In the genomic region with DNA sequence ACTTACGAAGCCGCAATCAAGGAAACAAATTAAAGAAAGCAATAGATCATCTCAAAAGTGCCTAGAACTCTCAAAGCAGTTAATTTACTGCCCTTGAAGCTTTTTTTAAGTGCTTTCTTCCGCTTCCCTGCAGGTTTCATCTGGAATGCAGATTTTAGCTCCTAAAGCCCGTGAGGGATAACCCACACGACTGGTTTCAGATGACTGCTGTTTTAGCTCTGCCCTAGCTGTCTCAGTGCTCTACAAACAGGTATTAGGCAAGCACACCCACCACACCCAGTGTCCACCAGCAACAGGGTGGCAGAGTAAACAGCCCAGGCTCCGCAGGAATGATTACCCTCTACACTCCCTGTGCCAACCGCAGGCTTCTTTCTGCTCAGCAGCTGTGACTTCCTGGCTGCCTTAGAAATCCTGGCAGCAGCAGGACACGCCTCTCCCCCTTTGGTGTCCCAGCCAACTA, we compare ENCODE assay signal across 8 cellular contexts.
DNase-seq lines count a peak whose midpoint lies in the region; ATAC-seq and TF ChIP-seq lines count a peak whose summit lies in the region.

No MANE protein-coding gene starts in this region.

- no peaks in the 10 kb centered on the region for H3K36me3 ChIP-seq in esophagus (ENCODE audit: control insufficient read depth in 2 of 2, insufficient read depth in 2 of 2, low read length in 1 of 2)
- no peaks in the 10 kb centered on the region for H3K36me3 ChIP-seq in osteoblast (ENCODE audit: insufficient read depth, low read length)

- WGBS in esophagus, 2 donors, result 30 to 31% methylated on average over 8 of the region's 8 CpGs

- H3K4me1 Mint-ChIP-seq in progenitor cell of endocrine pancreas (ENCODE audit: low read depth), result peaks cover 24% of the 10 kb centered on the region

- TF ChIP-seq CTCF in osteoblast (IDR thresholded peaks at IDR 0.05; ENCODE audit: extremely low read depth, low read depth, low read length) (no peak), progenitor cell of endocrine pancreas (IDR thresholded peaks at IDR 0.05; ENCODE audit: unreplicated experiment) (no peak)

- H3K79me2 ChIP-seq in osteoblast (ENCODE audit: insufficient read depth, low read length), result peaks cover 24% of the 10 kb centered on the region

- H3K4me1 ChIP-seq in esophagus (ENCODE audit: control insufficient read depth in 2 of 2, insufficient read depth in 2 of 2, low read length in 1 of 2) (peaks cover 4 to 7% of the 10 kb centered on the region in 2 donors), osteoblast (ENCODE audit: insufficient read depth, low read length) (peaks cover 36% of the 10 kb centered on the region)

- no peaks in the 10 kb centered on the region for H3K27me3 ChIP-seq in esophagus (ENCODE audit: control insufficient read depth in 1 of 2, insufficient read depth in 2 of 2, low read length in 2 of 2)
- no peaks in the 10 kb centered on the region for H3K27me3 ChIP-seq in osteoblast (ENCODE audit: insufficient read depth, low read length)

- peak overlapping the region; percentile 94 to 96 for H3K27ac ChIP-seq in esophagus (ENCODE audit: low read depth in 2 of 2, low read length in 1 of 2)
- peak overlapping the region; percentile 85 for H3K27ac ChIP-seq in osteoblast (ENCODE audit: low read depth, low read length)

- H3K27me3 Mint-ChIP-seq in progenitor cell of endocrine pancreas, result peaks cover 41% of the 10 kb centered on the region

- no peaks in the 10 kb centered on the region for H4K20me1 ChIP-seq in osteoblast (ENCODE audit: insufficient read depth, low read length)

- H3K9me3 ChIP-seq in esophagus (ENCODE audit: control insufficient read depth in 2 of 2, insufficient read depth in 1 of 2, low read depth in 1 of 2, low read length in 1 of 2) (no peaks in the 10 kb centered on the region), osteoblast (ENCODE audit: low read depth, low read length) (no peaks in the 10 kb centered on the region)

- H3K9me3 Mint-ChIP-seq in progenitor cell of endocrine pancreas (ENCODE audit: low read depth), result no peaks in the 10 kb centered on the region

- peak overlapping the region; percentile 81 for H3K4me2 ChIP-seq in osteoblast (ENCODE audit: insufficient read depth, low read length)

- peak; percentile 67 for DNase-seq in EH (ENCODE audit: low read depth)
- peak; percentile 40 for DNase-seq in NCI-H460 (ENCODE audit: extremely low read depth, low read depth)
- no peak for DNase-seq in osteoblast (ENCODE audit: insufficient read length, low spot score, missing footprints)
- no peak for DNase-seq in progenitor cell of endocrine pancreas (ENCODE audit: low spot score, unreplicated experiment)
- DNase-seq in NCI-H524 (lab: John Stamatoyannopoulos, UW), result no peak

- H3K4me3 ChIP-seq in esophagus (ENCODE audit: low read depth in 1 of 2, low read length in 2 of 2) (no peak overlapping the region), osteoblast (ENCODE audit: insufficient read depth, low read length) (peak overlapping the region; percentile 65)

- no peak overlapping the region for H3K27ac Mint-ChIP-seq in progenitor cell of endocrine pancreas

- no peak overlapping the region for H3K4me3 Mint-ChIP-seq in progenitor cell of endocrine pancreas (ENCODE audit: low read depth)

- peak overlapping the region; percentile 94 for H2AFZ ChIP-seq in osteoblast (ENCODE audit: low read length)

- ATAC-seq in HG02623 (IDR thresholded peaks at IDR 0.05; ENCODE audit: unreplicated experiment) (no peak), HG03175 (IDR thresholded peaks at IDR 0.05; ENCODE audit: unreplicated experiment) (no peak)

- H3K36me3 Mint-ChIP-seq in progenitor cell of endocrine pancreas (ENCODE audit: insufficient read depth), result no peaks in the 10 kb centered on the region

Comparison
In these comparisons a context has a peak if more than half of its experiments do, and no peak if none do; other contexts are left out.
1. DNase-seq: peak in EH (single experiment) and NCI-H460 (single experiment); none in osteoblast (single experiment), progenitor cell of endocrine pancreas (single experiment) and NCI-H524 (0 of 2).